In genomic region chr10:34101001-34101400, GRCh38 we compare ENCODE assay signal across 26 cellular contexts.
DNase-seq lines count a peak whose midpoint lies in the region; ATAC-seq, FAIRE-seq and TF ChIP-seq lines count a peak whose summit lies in the region.
"Had no signal": no experiment of that assay in that cellular context is flagged by ENCODE, and none has a peak within 500 bp of the region (broad histone marks: within the 10 kb centered on the region; RNA-seq: fewer than 3 reads in every experiment).

No MANE protein-coding gene starts in this region.

- 69% methylated on average over 5 of the region's 5 CpGs for WGBS in GM12878 (ENCODE audit: insufficient coverage, insufficient replicate concordance, low lambda C conversion rate, missing lambda C conversion rate)

- CTCF ChIA-PET in GM12878 (lab: Yijun Ruan, JAX) = interaction anchor here (1.3 kb wide), 1 partner anchor 78 kb away, joined by 3 read pairs; no protein-coding TSS in a partner anchor

- RAD21 ChIA-PET in GM12878 (lab: Charles Lee; ENCODE audit: unreplicated experiment) = no interaction called here

- H3K4me1 ChIP-seq in GM12878 (ENCODE audit: control insufficient read depth, insufficient read depth, low read length) (no peaks in the 10 kb centered on the region), rectal smooth muscle tissue (ENCODE audit: control insufficient read depth, insufficient read depth, low read length) (peaks cover 5% of the 10 kb centered on the region), stomach smooth muscle (ENCODE audit: control insufficient read depth, insufficient read depth, low read length) (peaks cover 27% of the 10 kb centered on the region)
- H3K4me1 ChIP-seq: A549, Caco-2, HAP-1, SJSA1 had no signal

- no peak for ATAC-seq in GM12878
- ATAC-seq: A549; CD8-positive, alpha-beta T cell; GM23338 had no signal

- TF ChIP-seq EP300 in GM12878 (IDR thresholded peaks at IDR 0.05; ENCODE audit: borderline replicate concordance in 1 of 2, control insufficient read depth in 1 of 2, low read depth in 2 of 2, low read length in 2 of 2) = no peak

- DNase-seq in GM12878 (ENCODE audit: low read depth, low spot score) (no peak), nephron progenitor cell (no peak), NCI-H2107 treated with DMSO at 0.1 percent for 48 hours (lab: John Stamatoyannopoulos, UW; ENCODE audit: unreplicated experiment) (no peak)
- no peak for DNase-seq in stimulated activated CD4-positive, alpha-beta T cell treated with anti-CD3 and anti-CD28 coated beads, Interleukin-2, amount 100 ng/mL, for 24 hours
- no peak for DNase-seq in stimulated activated CD8-positive, alpha-beta memory T cell treated with anti-CD3 and anti-CD28 coated beads, Interleukin-4, amount 100 ng/mL, for 48 hours
- DNase-seq: Caco-2; CD8-positive, alpha-beta T cell; HFFc6; MM.1S; NCI-H2029; NCI-H2227 treated with DMSO at 0.1 percent for 48 hours; NCI-H510A; NCI-H69; Right ventricle myocardium superior; RPMI8226 had no signal

- no peak overlapping the region for H3K27ac ChIP-seq in GM12878 (ENCODE audit: control insufficient read depth, insufficient read depth)
- peak overlapping the region; percentile 51 for H3K27ac ChIP-seq in rectal smooth muscle tissue (ENCODE audit: low read depth, low read length)
- peak overlapping the region; percentile 73 for H3K27ac ChIP-seq in stomach smooth muscle (ENCODE audit: low read length)
- H3K27ac ChIP-seq: A549, C4-2B, KMS-11, SJSA1 had no signal

- no peaks in the 10 kb centered on the region for H3K27me3 Mint-ChIP-seq in nephron progenitor cell (ENCODE audit: low read depth, poor library complexity)
- H3K27me3 Mint-ChIP-seq: B cell, IgD-negative memory B cell had no signal

- H3K36me3 ChIP-seq in GM12878 (ENCODE audit: control insufficient read depth in 2 of 2, insufficient read depth in 2 of 2, low read length in 1 of 2) (no peaks in the 10 kb centered on the region), rectal smooth muscle tissue (ENCODE audit: control insufficient read depth, insufficient read depth, low read length) (no peaks in the 10 kb centered on the region), stomach smooth muscle (ENCODE audit: control insufficient read depth in 2 of 2, insufficient read depth in 2 of 2, low read length in 2 of 2) (no peaks in the 10 kb centered on the region)
- H3K36me3 ChIP-seq: HAP-1, SJSA1 had no signal

- in situ Hi-C loops in GM12878 (cut with MboI) = no loop called here

- no peak for TF ChIP-seq RAD21 in GM12878 (IDR thresholded peaks at IDR 0.05; ENCODE audit: insufficient read depth, low read depth, low read length)

- H3K79me2 ChIP-seq in GM12878 (ENCODE audit: control insufficient read depth, insufficient read depth, low read length) = no peaks in the 10 kb centered on the region

- H3K27ac Mint-ChIP-seq in nephron progenitor cell = no peak overlapping the region
- H3K27ac Mint-ChIP-seq: B cell; CD8-positive, alpha-beta T cell; GM23338; HFFc6; IgD-negative memory B cell had no signal

- no peak for FAIRE-seq in GM12878 (lab: Jason Lieb, UNC)
- FAIRE-seq: A549, G401.6 had no signal

- H3K9ac ChIP-seq in GM12878 (ENCODE audit: control insufficient read depth, insufficient read depth, low read length) (no peak overlapping the region), rectal smooth muscle tissue (ENCODE audit: low read length) (no peak overlapping the region), stomach smooth muscle (ENCODE audit: low read length in 2 of 2) (no peak overlapping the region)
- H3K9ac ChIP-seq: KMS-11 had no signal

- no peak overlapping the region for H2AFZ ChIP-seq in GM12878 (ENCODE audit: control insufficient read depth, low read depth, low read length)
- H2AFZ ChIP-seq: GM23338 had no signal

- H3K9me3 ChIP-seq in GM12878 (replicated peaks; ENCODE audit: control insufficient read depth, insufficient read depth, low read length) (no peaks in the 10 kb centered on the region; the same call in 2 of the 3 replicates), stomach smooth muscle (ENCODE audit: control insufficient read depth in 2 of 2, low read length in 2 of 2) (peaks cover 4 to 5% of the 10 kb centered on the region in 2 donors)
- H3K9me3 ChIP-seq: HAP-1, SJSA1 had no signal

- H3K36me3 Mint-ChIP-seq in nephron progenitor cell (ENCODE audit: low read depth) = peaks cover 12% of the 10 kb centered on the region
- H3K36me3 Mint-ChIP-seq: CD8-positive, alpha-beta T cell; IgD-negative memory B cell had no signal

- TF ChIP-seq CTCF in GM12878 (IDR thresholded peaks at IDR 0.05 in 2 of 3, conservative IDR thresholded peaks at IDR 0.05 in 1 of 3; ENCODE audit: control insufficient read depth in 2 of 3, extremely low read depth in 1 of 3, insufficient read depth in 1 of 3, low read depth in 3 of 3, low read length in 3 of 3) (no peak), nephron progenitor cell (IDR thresholded peaks at IDR 0.05) (no peak)

- POLR2A ChIA-PET in GM12878 (lab: Charles Lee) = no interaction called here

- intact Hi-C loops in GM12878 (cut with micrococcal nuclease; ENCODE audit: unreplicated experiment) = no loop called here

- TF ChIP-seq POLR2A in GM12878 (IDR thresholded peaks at IDR 0.05; ENCODE audit: low read depth, low read length) = no peak

- BruUV-seq in GM12878 (replicated peaks; lab: Mats Ljungman, UMichigan) = no TSS peak

- H3K4me2 ChIP-seq in GM12878 (ENCODE audit: control insufficient read depth, insufficient read depth) = no peak overlapping the region
- H3K4me2 ChIP-seq: A549, GM23338, KMS-11 had no signal

- H3K27me3 ChIP-seq in GM12878 (replicated peaks in 1 of 2; ENCODE audit: control insufficient read depth in 2 of 2, insufficient read depth in 2 of 2, low read length in 1 of 2) (no peaks in the 10 kb centered on the region), rectal smooth muscle tissue (ENCODE audit: control insufficient read depth, insufficient read depth, low read length) (no peaks in the 10 kb centered on the region), stomach smooth muscle (ENCODE audit: control insufficient read depth in 1 of 2, insufficient read depth in 2 of 2, low read length in 2 of 2) (no peaks in the 10 kb centered on the region)
- H3K27me3 ChIP-seq: SJSA1 had no signal

- SMC1A ChIA-PET in GM12878 (lab: Charles Lee; ENCODE audit: uncharacterized antibody, unreplicated experiment) = no interaction called here

- H3K9me3 Mint-ChIP-seq in nephron progenitor cell = peaks cover 52% of the 10 kb centered on the region
- H3K9me3 Mint-ChIP-seq: HFFc6 had no signal

- no peaks in the 10 kb centered on the region for H4K20me1 ChIP-seq in GM12878 (ENCODE audit: control insufficient read depth, insufficient read depth)

- peaks cover 25% of the 10 kb centered on the region for H3K4me1 Mint-ChIP-seq in nephron progenitor cell
- H3K4me1 Mint-ChIP-seq: B cell, IgD-negative memory B cell had no signal

- no peak overlapping the region for H3K4me3 Mint-ChIP-seq in nephron progenitor cell
- H3K4me3 Mint-ChIP-seq: B cell; CD8-positive, alpha-beta T cell; GM23338; HFFc6; IgD-negative memory B cell had no signal

- no peak overlapping the region for H3K4me3 ChIP-seq in GM12878
- H3K4me3 ChIP-seq in rectal smooth muscle tissue (ENCODE audit: low read length) = no peak overlapping the region
- no peak overlapping the region for H3K4me3 ChIP-seq in stomach smooth muscle (ENCODE audit: low read length in 2 of 2)
- H3K4me3 ChIP-seq: A549, GM23338, HAP-1, SJSA1 had no signal

TF ChIP-seq in GM12878, 131 proteins besides CTCF, POLR2A, EP300 and RAD21 (continues in another document):
- TF ChIP-seq ZNF592 (IDR thresholded peaks at IDR 0.05) = no peak
- no peak for TF ChIP-seq CHD4 (IDR thresholded peaks at IDR 0.05)
- TF ChIP-seq IKZF1 (conservative IDR thresholded peaks at IDR 0.05) = no peak
- TF ChIP-seq NKRF (conservative IDR thresholded peaks at IDR 0.05) = no peak
- peak; percentile 39; the same call in 1 of the 2 replicates for TF ChIP-seq ZNF24 (IDR thresholded peaks at IDR 0.05)
